ENCODE assay signal across 1 cellular context in the genomic region with DNA sequence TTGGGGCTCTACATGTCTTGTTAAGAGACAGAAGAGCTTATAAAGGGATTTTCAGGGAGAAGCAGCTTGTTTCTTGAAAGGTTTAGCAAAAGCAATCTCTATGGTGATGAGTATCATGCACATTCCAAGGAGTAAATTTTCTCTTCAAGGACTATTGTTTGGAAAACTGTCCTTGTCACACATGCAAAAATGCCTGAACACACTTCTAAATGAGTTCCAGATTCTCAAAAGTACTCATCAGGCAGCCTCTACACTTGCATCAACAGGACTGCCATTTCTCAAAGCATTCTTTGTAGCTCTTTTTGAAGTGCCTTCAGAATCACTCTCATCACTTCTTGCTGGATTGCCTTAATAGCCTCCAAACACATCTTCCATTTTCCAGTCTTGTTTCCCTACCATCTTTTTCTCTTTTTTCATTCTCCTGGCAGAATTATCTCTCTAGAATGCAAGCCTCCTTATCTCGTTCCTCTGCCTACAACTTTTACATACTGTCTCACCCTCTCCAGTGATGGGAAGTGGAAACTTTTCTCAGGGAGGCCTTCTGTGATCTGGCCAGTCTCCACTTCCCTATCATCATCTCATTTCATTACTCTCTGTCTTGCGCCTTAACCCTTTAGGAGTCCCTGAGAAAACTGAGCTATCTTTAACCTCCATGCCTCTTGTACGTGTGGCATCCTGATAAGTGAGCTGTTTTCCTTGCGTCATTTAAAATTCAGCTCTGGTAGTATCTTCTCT.
TF ChIP-seq lines count a peak whose summit lies in the region.

No MANE protein-coding gene starts in this region.

TF ChIP-seq in SK-N-SH treated with all-trans-retinoic acid at 6 μM for 48 hours, 23 proteins besides CTCF, POLR2A, EP300 and RAD21 (continued from another document):
- TF ChIP-seq ZFP30 (CRISPR knock-in tag; IDR thresholded peaks at IDR 0.05) (no peak), TSHZ2 (CRISPR knock-in tag; IDR thresholded peaks at IDR 0.05) (no peak), GLIS3 (CRISPR knock-in tag; IDR thresholded peaks at IDR 0.05) (no peak), ZNF8 (CRISPR knock-in tag; IDR thresholded peaks at IDR 0.05) (no peak), ESRRG (CRISPR knock-in tag; IDR thresholded peaks at IDR 0.05) (no peak), SNAI2 (CRISPR knock-in tag; IDR thresholded peaks at IDR 0.05) (no peak), CSDC2 (CRISPR knock-in tag; IDR thresholded peaks at IDR 0.05) (no peak), ZNF565 (CRISPR knock-in tag; conservative IDR thresholded peaks at IDR 0.05; ENCODE audit: low read depth) (no peak), TCF4 (CRISPR knock-in tag; IDR thresholded peaks at IDR 0.05; ENCODE audit: borderline replicate concordance) (no peak)
- TF ChIP-seq, protein P1, sequence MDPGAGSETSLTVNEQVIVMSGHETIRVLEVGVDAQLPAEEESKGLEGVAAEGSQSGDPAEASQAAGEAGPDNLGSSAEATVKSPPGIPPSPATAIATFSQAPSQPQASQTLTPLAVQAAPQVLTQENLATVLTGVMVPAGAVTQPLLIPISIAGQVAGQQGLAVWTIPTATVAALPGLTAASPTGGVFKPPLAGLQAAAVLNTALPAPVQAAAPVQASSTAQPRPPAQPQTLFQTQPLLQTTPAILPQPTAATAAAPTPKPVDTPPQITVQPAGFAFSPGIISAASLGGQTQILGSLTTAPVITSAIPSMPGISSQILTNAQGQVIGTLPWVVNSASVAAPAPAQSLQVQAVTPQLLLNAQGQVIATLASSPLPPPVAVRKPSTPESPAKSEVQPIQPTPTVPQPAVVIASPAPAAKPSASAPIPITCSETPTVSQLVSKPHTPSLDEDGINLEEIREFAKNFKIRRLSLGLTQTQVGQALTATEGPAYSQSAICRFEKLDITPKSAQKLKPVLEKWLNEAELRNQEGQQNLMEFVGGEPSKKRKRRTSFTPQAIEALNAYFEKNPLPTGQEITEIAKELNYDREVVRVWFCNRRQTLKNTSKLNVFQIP (CRISPR knock-in tag; IDR thresholded peaks at IDR 0.05; ENCODE audit: borderline replicate concordance, low read depth), result no peak
- TF ChIP-seq, protein P2, sequence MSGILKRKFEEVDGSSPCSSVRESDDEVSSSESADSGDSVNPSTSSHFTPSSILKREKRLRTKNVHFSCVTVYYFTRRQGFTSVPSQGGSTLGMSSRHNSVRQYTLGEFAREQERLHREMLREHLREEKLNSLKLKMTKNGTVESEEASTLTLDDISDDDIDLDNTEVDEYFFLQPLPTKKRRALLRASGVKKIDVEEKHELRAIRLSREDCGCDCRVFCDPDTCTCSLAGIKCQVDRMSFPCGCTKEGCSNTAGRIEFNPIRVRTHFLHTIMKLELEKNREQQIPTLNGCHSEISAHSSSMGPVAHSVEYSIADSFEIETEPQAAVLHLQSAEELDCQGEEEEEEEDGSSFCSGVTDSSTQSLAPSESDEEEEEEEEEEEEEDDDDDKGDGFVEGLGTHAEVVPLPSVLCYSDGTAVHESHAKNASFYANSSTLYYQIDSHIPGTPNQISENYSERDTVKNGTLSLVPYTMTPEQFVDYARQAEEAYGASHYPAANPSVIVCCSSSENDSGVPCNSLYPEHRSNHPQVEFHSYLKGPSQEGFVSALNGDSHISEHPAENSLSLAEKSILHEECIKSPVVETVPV (CRISPR knock-in tag; IDR thresholded peaks at IDR 0.05), result no peak
